13 cellular contexts compared by ENCODE assay signal in genomic region chr2:226838758-226839555, GRCh38. TPM values are rescaled to one million over a fixed set of nuclear protein-coding genes. Genes with fewer than 3 reads are reported as not detected.
DNase-seq lines count a peak whose midpoint lies in the region; ATAC-seq, FAIRE-seq and TF ChIP-seq lines count a peak whose summit lies in the region.
"Had no signal": no experiment of that assay in that cellular context is flagged by ENCODE, and none has a peak within 500 bp of the region (broad histone marks: within the 10 kb centered on the region; RNA-seq: fewer than 3 reads in every experiment).

No MANE protein-coding gene starts in this region.

- H4K20me1 ChIP-seq in GM12878 (ENCODE audit: control insufficient read depth, insufficient read depth) = no peaks in the 10 kb centered on the region

- TF ChIP-seq CTCF in GM10248 (IDR thresholded peaks at IDR 0.05; ENCODE audit: control extremely low read depth, extremely low read depth, low read depth, missing control alignments) (no peak), NB4 (IDR thresholded peaks at IDR 0.05; ENCODE audit: low read depth, low read length) (no peak), GM12878 (IDR thresholded peaks at IDR 0.05 in 2 of 3, conservative IDR thresholded peaks at IDR 0.05 in 1 of 3; ENCODE audit: control insufficient read depth in 2 of 3, extremely low read depth in 1 of 3, insufficient read depth in 1 of 3, low read depth in 3 of 3, low read length in 3 of 3) (no peak), mucosa of descending colon (IDR thresholded peaks at IDR 0.05) (no peak)

- peak overlapping the region; percentile 80 to 93 (median 88) for H3K4me3 Mint-ChIP-seq in CD4-positive, CD25-positive, alpha-beta regulatory T cell

- POLR2A ChIA-PET in GM10248 (lab: Yijun Ruan, JAX) (no interaction called here), GM12878 (lab: Charles Lee) (interaction anchor here (0.5 to 3.6 kb wide), 6 partner anchors 9 to 75 kb away, joined by 3 to 18 read pairs (median 4); no protein-coding TSS in a partner anchor)

- no peak for ATAC-seq in CD4-positive, CD25-positive, alpha-beta regulatory T cell (ENCODE audit: low read depth in 2 of 2)
- ATAC-seq in GM12878 = peak; percentile 32
- ATAC-seq in HG03139 (IDR thresholded peaks at IDR 0.05; ENCODE audit: unreplicated experiment) = no peak
- no peak for ATAC-seq in mucosa of descending colon

- peaks cover 45 to 92% (median 68%) of the 10 kb centered on the region in 4 donors for H3K4me1 Mint-ChIP-seq in CD4-positive, CD25-positive, alpha-beta regulatory T cell

- peak overlapping the region; percentile 88 for H3K4me2 ChIP-seq in GM12878 (ENCODE audit: control insufficient read depth, insufficient read depth)

- H3K36me3 ChIP-seq in CD4-positive, CD25-positive, alpha-beta regulatory T cell (ENCODE audit: control insufficient read depth, insufficient read depth, low read length) = no peaks in the 10 kb centered on the region
- H3K36me3 ChIP-seq in GM12878 (ENCODE audit: control insufficient read depth in 2 of 2, insufficient read depth in 2 of 2, low read length in 1 of 2) (no peaks in the 10 kb centered on the region), mucosa of descending colon (ENCODE audit: low read depth) (no peaks in the 10 kb centered on the region)

- H3K4me1 ChIP-seq in CD4-positive, CD25-positive, alpha-beta regulatory T cell (ENCODE audit: control insufficient read depth, insufficient read depth, low read length, poor library complexity, severe bottlenecking) = peaks cover 62% of the 10 kb centered on the region
- H3K4me1 ChIP-seq in GM12878 (ENCODE audit: control insufficient read depth, insufficient read depth, low read length) = peaks cover 13% of the 10 kb centered on the region; the same call in 1 of the 2 replicates
- H3K4me1 ChIP-seq in mucosa of descending colon (ENCODE audit: low read depth) = peaks cover 19% of the 10 kb centered on the region

- SMC1A ChIA-PET in GM12878 (lab: Charles Lee; ENCODE audit: uncharacterized antibody, unreplicated experiment) = interaction anchor here (0.7 to 4.3 kb wide), 18 partner anchors 9 to 1564 kb away, joined by 3 to 27 read pairs (median 4); partner anchors contain the start of gene MFF

- in situ Hi-C loops in GM12878 (cut with MboI) = loop anchor here (5.0 to 25.0 kb wide), 2 partner anchors 133 to 948 kb away; no protein-coding TSS in a partner anchor

- FAIRE-seq in GM12878 (lab: Jason Lieb, UNC) = no peak

- peak overlapping the region; percentile 99 to 100 (median 100) for H3K27ac Mint-ChIP-seq in CD4-positive, CD25-positive, alpha-beta regulatory T cell

- DNase-seq in CD4-positive, CD25-positive, alpha-beta regulatory T cell = peak in 2 of 3 donors; percentile 43 to 47
- DNase-seq in GM10248 (ENCODE audit: extremely low spot score) (peak; percentile 24), NB4 (ENCODE audit: low read depth) (no peak), GM12878 (ENCODE audit: low read depth, low spot score) (no peak), NCI-H1694 (lab: John Stamatoyannopoulos, UW) (no peak), mucosa of descending colon (no peak), DMS153 (lab: John Stamatoyannopoulos, UW) (no peak)
- DNase-seq: activated CD8-positive, alpha-beta memory T cell treated with anti-CD3 and anti-CD28 coated beads, Interleukin-2, amount 50 U/mL, for 4 hours; C1 segment of cervical spinal cord; immature natural killer cell; MG63; NCI-H526 had no signal

- H3K27me3 Mint-ChIP-seq in CD4-positive, CD25-positive, alpha-beta regulatory T cell = no peaks in the 10 kb centered on the region

- no TSS peak for BruUV-seq in GM12878 (replicated peaks; lab: Mats Ljungman, UMichigan)

- H3K4me3 ChIP-seq in CD4-positive, CD25-positive, alpha-beta regulatory T cell (ENCODE audit: low read depth, low read length) = peak overlapping the region; percentile 98
- peak overlapping the region; percentile 91 for H3K4me3 ChIP-seq in NB4 (ENCODE audit: low read depth, low read length)
- H3K4me3 ChIP-seq in GM12878 = peak overlapping the region; percentile 79
- H3K4me3 ChIP-seq in mucosa of descending colon = no peak overlapping the region
- H3K4me3 ChIP-seq: MG63 had no signal

- TF ChIP-seq RAD21 in GM12878 (IDR thresholded peaks at IDR 0.05; ENCODE audit: insufficient read depth, low read depth, low read length) = no peak

- RAD21 ChIA-PET in GM12878 (lab: Charles Lee; ENCODE audit: unreplicated experiment) = interaction anchor here (0.5 to 2.3 kb wide), 6 partner anchors 23 to 1009 kb away, joined by 3 to 13 read pairs (median 4); no protein-coding TSS in a partner anchor

- 3% methylated on average over 13 of the region's 13 CpGs for WGBS in GM12878 (ENCODE audit: insufficient coverage, insufficient replicate concordance, low lambda C conversion rate, missing lambda C conversion rate)

- H3K9ac ChIP-seq in GM12878 (ENCODE audit: control insufficient read depth, insufficient read depth, low read length) = peak overlapping the region; percentile 68

- intact Hi-C loops in GM12878 (cut with micrococcal nuclease; ENCODE audit: unreplicated experiment) = loop anchor here (5.0 to 10.0 kb wide), 2 partner anchors 1797 to 1894 kb away; partner anchors contain the start of gene DOCK10
- intact Hi-C loops in mucosa of descending colon (cut with DNase I, micrococcal nuclease) = no loop called here

- H3K36me3 Mint-ChIP-seq in CD4-positive, CD25-positive, alpha-beta regulatory T cell = peaks cover 20% of the 10 kb centered on the region

- TF ChIP-seq POLR2A in NB4 (IDR thresholded peaks at IDR 0.05; ENCODE audit: extremely low read depth, insufficient read length) = no peak
- no peak for TF ChIP-seq POLR2A in GM12878 (IDR thresholded peaks at IDR 0.05; ENCODE audit: low read depth, low read length)

- H3K27me3 ChIP-seq in CD4-positive, CD25-positive, alpha-beta regulatory T cell (ENCODE audit: control insufficient read depth, insufficient read depth, low read length) = no peaks in the 10 kb centered on the region
- no peaks in the 10 kb centered on the region for H3K27me3 ChIP-seq in GM12878 (replicated peaks in 1 of 2; ENCODE audit: control insufficient read depth in 2 of 2, insufficient read depth in 2 of 2, low read length in 1 of 2)
- H3K27me3 ChIP-seq: MG63 had no signal

- CTCF ChIA-PET in GM10248 (lab: Yijun Ruan, JAX) = interaction anchor here (1.0 to 1.6 kb wide), 7 partner anchors 8 to 400 kb away, joined by 3 to 5 read pairs (median 3); no protein-coding TSS in a partner anchor
- CTCF ChIA-PET in GM12878 (lab: Yijun Ruan, JAX) = interaction anchor here (1.2 to 1.7 kb wide), 3 partner anchors 9 to 24 kb away, joined by 4 to 6 read pairs (median 6); no protein-coding TSS in a partner anchor

- peak overlapping the region; percentile 56 for H2AFZ ChIP-seq in GM12878 (ENCODE audit: control insufficient read depth, low read depth, low read length)

- H3K9me3 ChIP-seq in CD4-positive, CD25-positive, alpha-beta regulatory T cell (ENCODE audit: control insufficient read depth in 2 of 2, low read length in 2 of 2) = no peaks in the 10 kb centered on the region
- H3K9me3 ChIP-seq in GM12878 (replicated peaks; ENCODE audit: control insufficient read depth, insufficient read depth, low read length) (peaks cover 5% of the 10 kb centered on the region), mucosa of descending colon (no peaks in the 10 kb centered on the region)

- no peak for TF ChIP-seq EP300 in GM12878 (IDR thresholded peaks at IDR 0.05; ENCODE audit: borderline replicate concordance in 1 of 2, control insufficient read depth in 1 of 2, low read depth in 2 of 2, low read length in 2 of 2)

- H3K79me2 ChIP-seq in GM12878 (ENCODE audit: control insufficient read depth, insufficient read depth, low read length) = peaks cover 74% of the 10 kb centered on the region

- H3K27ac ChIP-seq in CD4-positive, CD25-positive, alpha-beta regulatory T cell (ENCODE audit: insufficient read depth, low read length, poor library complexity, severe bottlenecking) = peak overlapping the region; percentile 100
- H3K27ac ChIP-seq in GM12878 (ENCODE audit: control insufficient read depth, insufficient read depth) = peak overlapping the region; percentile 97

- peaks cover 0 to 2% (median 0%) of the 10 kb centered on the region in 7 donors for H3K9me3 Mint-ChIP-seq in CD4-positive, CD25-positive, alpha-beta regulatory T cell
- H3K9me3 Mint-ChIP-seq: immature natural killer cell had no signal

RNA-seq across cellular contexts. Expression of gene RHBDD1, which starts 3.1 kb away (rescaled TPM):
- total RNA-seq in CD4-positive, CD25-positive, alpha-beta regulatory T cell = 56.4 TPM
- polyA plus RNA-seq in CD4-positive, CD25-positive, alpha-beta regulatory T cell = 10 to 100 TPM; 24.7 to 39.6 (median 26.1) TPM
- 230 and 231 TPM in 2 replicates for total RNA-seq in GM12878 (2013; cell fraction: nucleolus; rRNA removed)
- total RNA-seq in GM12878 (2014; rRNA removed) (7.5 and 11.3 TPM in 2 replicates), GM12878 (2014; rRNA removed; fragmentation: Illumina TruSeq; extraction: Trizol) (14.3 and 17.1 TPM in 2 replicates), GM12878 (2021) (25.7 and 29.0 TPM in 2 replicates), mucosa of descending colon (10 to 100 TPM; 28.7 to 41.6 (median 30.5) TPM)
- 11.7 TPM for polyA plus RNA-seq in GM12878 (2011; ENCODE audit: low read depth)
- polyA plus RNA-seq in GM12878 (2011; rRNA removed) (35.6 and 36.4 TPM in 2 replicates), GM12878 (2014; fragmentation: Illumina TruSeq; extraction: Trizol) (15.0 and 23.8 TPM in 2 replicates), GM12878 (2014; fragmentation: Nextera tagmentation; extraction: Ambion mirVana) (1 to 10 TPM; 7.1 to 7.3 TPM), GM12878 (2014; rRNA removed) (10.1 and 12.9 TPM in 2 replicates), GM12878 (2016; fragmentation: Nextera tagmentation; extraction: Ambion mirVana) (10 to 100 TPM; 23.4 to 27.4 TPM)
- polyA plus RNA-seq in GM12878 (2011; cell fraction: cytosol; rRNA removed) = 15.0 and 18.9 TPM in 2 replicates
- 22.2 and 35.0 TPM in 2 replicates for polyA plus RNA-seq in GM12878 (2011; cell fraction: nucleus; rRNA removed)
- 13.7 and 15.5 TPM in 2 replicates for polyA plus RNA-seq in GM12878 (2012)
- 95.4 and 140 TPM in 2 replicates for polyA minus RNA-seq in GM12878 (2011; rRNA and poly(A)+ RNA removed)
- 20.8 and 32.3 TPM in 2 replicates for polyA minus RNA-seq in GM12878 (2011; cell fraction: cytosol; rRNA and poly(A)+ RNA removed)
- polyA minus RNA-seq in GM12878 (2011; cell fraction: nucleus; rRNA and poly(A)+ RNA removed) = 68.9 and 77.6 TPM in 2 replicates

RNA-seq across cellular contexts. Expression of gene IRS1, which starts 39.3 kb away (rescaled TPM):
- total RNA-seq in CD4-positive, CD25-positive, alpha-beta regulatory T cell = 3.5 TPM
- under 1 TPM in 3 of 4 donors, not detected in 1; 0.05 to 0.17 (median 0.13) TPM for polyA plus RNA-seq in CD4-positive, CD25-positive, alpha-beta regulatory T cell
- 0.10 and 0.23 TPM in 2 replicates for total RNA-seq in GM12878 (2013; cell fraction: nucleolus; rRNA removed)
- 0.54 and 0.73 TPM in 2 replicates for total RNA-seq in GM12878 (2014; rRNA removed)
- total RNA-seq in GM12878 (2014; rRNA removed; fragmentation: Illumina TruSeq; extraction: Trizol) = 0.40 and 0.46 TPM in 2 replicates
- 1.7 TPM in 2 replicates for total RNA-seq in GM12878 (2021)
- polyA plus RNA-seq in GM12878 (2011; ENCODE audit: low read depth) = 0.03 TPM
- 0.07 and 0.08 TPM in 2 replicates for polyA plus RNA-seq in GM12878 (2011; rRNA removed)
- 0.10 and 0.25 TPM in 2 replicates for polyA plus RNA-seq in GM12878 (2011; cell fraction: cytosol; rRNA removed)
- 0.39 and 0.51 TPM in 2 replicates for polyA plus RNA-seq in GM12878 (2011; cell fraction: nucleus; rRNA removed)
- 0.14 and 0.45 TPM in 2 replicates for polyA plus RNA-seq in GM12878 (2012)
- 0.11 and 0.28 TPM in 2 replicates for polyA plus RNA-seq in GM12878 (2014; fragmentation: Illumina TruSeq; extraction: Trizol)
- under 1 TPM; 0.03 to 0.13 TPM for polyA plus RNA-seq in GM12878 (2014; fragmentation: Nextera tagmentation; extraction: Ambion mirVana)
- 0.48 and 0.87 TPM in 2 replicates for polyA plus RNA-seq in GM12878 (2014; rRNA removed)
- under 1 TPM; 0.25 to 0.43 TPM for polyA plus RNA-seq in GM12878 (2016; fragmentation: Nextera tagmentation; extraction: Ambion mirVana)
- polyA minus RNA-seq in GM12878 (2011; rRNA and poly(A)+ RNA removed) = 0.22 and 0.52 TPM in 2 replicates
- 0.13 and 0.21 TPM in 2 replicates for polyA minus RNA-seq in GM12878 (2011; cell fraction: cytosol; rRNA and poly(A)+ RNA removed)
- polyA minus RNA-seq in GM12878 (2011; cell fraction: nucleus; rRNA and poly(A)+ RNA removed) = 0.48 and 1.1 TPM in 2 replicates
- 10 to 100 TPM in 2 of 3 donors, 1 to 10 TPM in 1; 8.1 to 29.0 (median 13.5) TPM for total RNA-seq in mucosa of descending colon

Comparison
In these comparisons a context has a peak if more than half of its experiments do, and no peak if none do; other contexts are left out.
1. DNase-seq: peak in CD4-positive, CD25-positive, alpha-beta regulatory T cell (2 of 3) and GM10248 (single experiment); none in NB4 (single experiment), GM12878 (single experiment), NCI-H1694 (single experiment), mucosa of descending colon (0 of 3) and DMS153 (single experiment).